Comparison of ENCODE assay signal across 23 cellular contexts in the genomic region with DNA sequence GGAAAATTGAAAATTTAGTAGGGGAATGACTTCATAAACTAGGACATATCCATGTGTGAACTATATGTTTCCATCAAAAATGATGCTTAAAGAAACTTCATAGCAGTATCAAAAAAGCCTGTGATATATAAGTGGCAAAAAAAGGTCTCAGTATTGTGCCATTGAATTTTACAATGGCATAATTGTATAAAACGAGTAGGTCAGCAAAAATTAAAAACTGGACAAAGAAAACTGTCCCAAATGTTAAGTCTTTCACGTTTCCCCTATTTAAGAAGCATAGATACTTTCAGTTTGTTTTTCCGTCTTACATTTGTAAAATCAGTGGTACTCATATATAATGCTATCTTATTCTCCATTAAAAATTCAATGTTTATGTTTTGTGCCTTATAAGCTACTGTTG. TPM values are rescaled to one million over a fixed set of nuclear protein-coding genes. Genes with fewer than 3 reads are reported as not detected.
DNase-seq lines count a peak whose midpoint lies in the region; ATAC-seq, FAIRE-seq and TF ChIP-seq lines count a peak whose summit lies in the region.
"Had no signal": no experiment of that assay in that cellular context is flagged by ENCODE, and none has a peak within 500 bp of the region (broad histone marks: within the 10 kb centered on the region; RNA-seq: fewer than 3 reads in every experiment).

No MANE protein-coding gene starts in this region.

- intact Hi-C loops in IMR-90 (cut with micrococcal nuclease): no loop called here
- intact Hi-C loops in psoas muscle (cut with DNase I): loop anchor here in 1 of 2 donors (1.0 kb wide), 1 partner anchor 36 kb away; no protein-coding TSS in a partner anchor

- no peak for TF ChIP-seq EP300 in A549 (IDR thresholded peaks at IDR 0.05)

- H3K27me3 Mint-ChIP-seq in endodermal cell (ENCODE audit: insufficient read depth): no peaks in the 10 kb centered on the region
- H3K27me3 Mint-ChIP-seq: activated CD4-positive, alpha-beta T cell treated with anti-CD3 and anti-CD28 coated beads, Interleukin-2, amount 10 ng/mL, durations not matched to agents 24 days and 14 days; activated CD8-positive, alpha-beta memory T cell treated with anti-CD3 and anti-CD28 coated beads, Interleukin-2, amount 10 ng/mL, durations not matched to agents 7 days and 5 days; activated naive CD8-positive, alpha-beta T cell; CD4-positive, alpha-beta T cell had no signal

- dilution Hi-C loops in IMR-90 (cut with HindIII; ENCODE audit: low sequenced_read_pairs, unreplicated experiment): no loop called here

- in situ Hi-C loops in IMR-90 (cut with MboI; ENCODE audit: low sequenced_read_pairs): no loop called here

- no peak overlapping the region for H3K23ac ChIP-seq in IMR-90 (ENCODE audit: low read depth, low read length)

- H4K20me1 ChIP-seq in IMR-90 (ENCODE audit: insufficient read depth, low read length): no peaks in the 10 kb centered on the region

- no peak overlapping the region for H2AFZ ChIP-seq in IMR-90 (replicated peaks; ENCODE audit: low read length, poor library complexity)

- no peaks in the 10 kb centered on the region for H3K9me1 ChIP-seq in IMR-90 (ENCODE audit: insufficient read depth, low read length)

- H3K4ac ChIP-seq in IMR-90 (ENCODE audit: low read depth, low read length): no peak overlapping the region

- no TSS peak for BruUV-seq in IMR-90 (replicated peaks; lab: Mats Ljungman, UMichigan)

- H3K4me1 ChIP-seq in A549 (no peaks in the 10 kb centered on the region), IMR-90 (ENCODE audit: control insufficient read depth, insufficient read depth, low read length) (no peaks in the 10 kb centered on the region), endodermal cell (ENCODE audit: control insufficient read depth, insufficient read depth, low read length) (peaks cover 49% of the 10 kb centered on the region), psoas muscle (peaks cover 22% of the 10 kb centered on the region), BE2C (peaks cover 4% of the 10 kb centered on the region; the same call in 1 of the 2 replicates)

- H2AK5ac ChIP-seq in IMR-90 (ENCODE audit: low read depth, low read length): no peak overlapping the region

- H3K4me1 Mint-ChIP-seq in endodermal cell: peaks cover 56% of the 10 kb centered on the region

- H3K4me2 ChIP-seq in A549 (no peak overlapping the region), IMR-90 (ENCODE audit: low read depth, low read length) (no peak overlapping the region)
- H3K4me2 ChIP-seq: SK-N-SH had no signal

- no peaks in the 10 kb centered on the region for H3K79me1 ChIP-seq in IMR-90 (ENCODE audit: low read depth in 1 of 2, low read length in 2 of 2)

- H3K27ac ChIP-seq in A549 (no peak overlapping the region), IMR-90 (ENCODE audit: insufficient read depth, low read length) (no peak overlapping the region), endodermal cell (ENCODE audit: low read depth, low read length) (no peak overlapping the region), psoas muscle (no peak overlapping the region)

- no peak for TF ChIP-seq RAD21 in A549 (conservative IDR thresholded peaks at IDR 0.05 in 1 of 2, IDR thresholded peaks at IDR 0.05 in 1 of 2)
- TF ChIP-seq RAD21 in IMR-90 (IDR thresholded peaks at IDR 0.05; ENCODE audit: low read length): no peak

- H4K91ac ChIP-seq in IMR-90 (ENCODE audit: insufficient read depth, low read depth, low read length): no peak overlapping the region

- CTCF ChIA-PET in A549 (lab: Yijun Ruan, JAX): no interaction called here
- CTCF ChIA-PET in IMR-90 (lab: Yijun Ruan, JAX): no interaction called here

- H3K18ac ChIP-seq in IMR-90 (ENCODE audit: low read depth, low read length): no peak overlapping the region

- H3K27me3 ChIP-seq in IMR-90 (ENCODE audit: control insufficient read depth, insufficient read depth, low read length) (no peaks in the 10 kb centered on the region), endodermal cell (ENCODE audit: control insufficient read depth, insufficient read depth, low read length, poor library complexity, severe bottlenecking) (no peaks in the 10 kb centered on the region), psoas muscle (ENCODE audit: insufficient read depth in 3 of 3, low read length in 2 of 3) (no peaks in the 10 kb centered on the region), BE2C (no peaks in the 10 kb centered on the region)
- H3K27me3 ChIP-seq: upper lobe of left lung had no signal

- no peaks in the 10 kb centered on the region for H3K36me3 ChIP-seq in IMR-90 (ENCODE audit: control insufficient read depth, insufficient read depth, low read length)
- peaks cover 36% of the 10 kb centered on the region for H3K36me3 ChIP-seq in endodermal cell (ENCODE audit: control insufficient read depth, insufficient read depth, low read length)
- peaks cover 0 to 13% of the 10 kb centered on the region in 2 donors for H3K36me3 ChIP-seq in psoas muscle (ENCODE audit: insufficient read depth in 1 of 2, low read depth in 1 of 2)
- H3K36me3 ChIP-seq in BE2C: no peaks in the 10 kb centered on the region
- H3K36me3 ChIP-seq: upper lobe of left lung had no signal

- no peak overlapping the region for H4K5ac ChIP-seq in IMR-90 (ENCODE audit: low read depth, low read length)

- no peak overlapping the region for H3K14ac ChIP-seq in IMR-90 (replicated peaks; ENCODE audit: low read depth, low read length)

- WGBS in A549 (ENCODE audit: missing lambda C conversion rate): 60% methylated on average over 3 of the region's 3 CpGs
- WGBS in IMR-90 (ENCODE audit: extremely low coverage in 2 of 2, insufficient read length in 1 of 2), 2 experiments: no CpG with 5 or more reads among the region's 3 CpGs
- 73 to 78% methylated on average over 1 to 2 of the region's 3 CpGs for WGBS in endodermal cell (ENCODE audit: insufficient coverage in 1 of 2, insufficient read length in 1 of 2), 2 experiments
- 49 to 76% (median 57%) methylated on average over 3 of the region's 3 CpGs for WGBS in psoas muscle, 3 donors

- no peak overlapping the region for H2AK9ac ChIP-seq in IMR-90 (replicated peaks; ENCODE audit: low read depth, low read length, poor library complexity)

- peaks cover 31% of the 10 kb centered on the region for H3K36me3 Mint-ChIP-seq in endodermal cell (ENCODE audit: low read depth)

- H3K9ac ChIP-seq in IMR-90 (ENCODE audit: low read depth, low read length): no peak overlapping the region
- peak overlapping the region; percentile 38 for H3K9ac ChIP-seq in endodermal cell (ENCODE audit: extremely low read depth, low read length, poor library complexity, severe bottlenecking)
- H3K9ac ChIP-seq: SK-N-SH had no signal

- no peak for TF ChIP-seq CTCF in A549 (IDR thresholded peaks at IDR 0.05)
- no peak for TF ChIP-seq CTCF in IMR-90 (conservative IDR thresholded peaks at IDR 0.05; ENCODE audit: low read depth, low read length)
- TF ChIP-seq CTCF in endodermal cell (conservative IDR thresholded peaks at IDR 0.05): no peak
- TF ChIP-seq CTCF in psoas muscle (IDR thresholded peaks at IDR 0.05): no peak
- no peak for TF ChIP-seq CTCF in BE2C (IDR thresholded peaks at IDR 0.05; ENCODE audit: low read depth, low read length)

- FAIRE-seq in A549 (lab: Jason Lieb, UNC): no peak
- FAIRE-seq: colon had no signal

- ATAC-seq in A549: no peak
- ATAC-seq in IMR-90 (ENCODE audit: low read depth): no peak
- no peak for ATAC-seq in psoas muscle
- ATAC-seq: activated CD8-positive, alpha-beta memory T cell treated with anti-CD3 and anti-CD28 coated beads, Interleukin-2, amount 10 ng/mL, durations not matched to agents 7 days and 5 days; left ventricle myocardium superior had no signal

- no peak overlapping the region for H3K4me3 Mint-ChIP-seq in endodermal cell
- H3K4me3 Mint-ChIP-seq: activated CD4-positive, alpha-beta T cell treated with anti-CD3 and anti-CD28 coated beads, Interleukin-2, amount 10 ng/mL, durations not matched to agents 24 days and 14 days; activated CD8-positive, alpha-beta memory T cell treated with anti-CD3 and anti-CD28 coated beads, Interleukin-2, amount 10 ng/mL, durations not matched to agents 7 days and 5 days; activated naive CD8-positive, alpha-beta T cell; CD4-positive, alpha-beta T cell had no signal

- TF ChIP-seq POLR2A in A549 (IDR thresholded peaks at IDR 0.05; ENCODE audit: low read length): no peak
- TF ChIP-seq POLR2A in IMR-90 (IDR thresholded peaks at IDR 0.05; ENCODE audit: low read depth, low read length): no peak

- peak overlapping the region; percentile 80 for H3K27ac Mint-ChIP-seq in endodermal cell
- H3K27ac Mint-ChIP-seq: activated CD4-positive, alpha-beta T cell treated with anti-CD3 and anti-CD28 coated beads, Interleukin-2, amount 10 ng/mL, durations not matched to agents 24 days and 14 days; activated CD8-positive, alpha-beta memory T cell treated with anti-CD3 and anti-CD28 coated beads, Interleukin-2, amount 10 ng/mL, durations not matched to agents 7 days and 5 days; activated naive CD8-positive, alpha-beta T cell; CD4-positive, alpha-beta T cell had no signal

- H3K9me3 ChIP-seq in A549 (no peaks in the 10 kb centered on the region), IMR-90 (ENCODE audit: control insufficient read depth, insufficient read depth, low read length) (no peaks in the 10 kb centered on the region), endodermal cell (ENCODE audit: control insufficient read depth, low read length) (peaks cover 22% of the 10 kb centered on the region), psoas muscle (no peaks in the 10 kb centered on the region), BE2C (no peaks in the 10 kb centered on the region)
- H3K9me3 ChIP-seq: SK-N-SH, upper lobe of left lung had no signal

- DNase-seq in A549 (ENCODE audit: low read depth in 1 of 2, low spot score in 1 of 2) (no peak), IMR-90 (no peak), endodermal cell (no peak), psoas muscle (no peak), BE2C (no peak), mesenteric fat pad (ENCODE audit: low spot score) (no peak), GDM1 (lab: John Stamatoyannopoulos, UW) (no peak), NCI-H82 (lab: John Stamatoyannopoulos, UW) (no peak)
- DNase-seq: activated CD4-positive, alpha-beta T cell treated with anti-CD3 and anti-CD28 coated beads, Interleukin-2, amount 10 ng/mL, durations not matched to agents 24 days and 14 days; activated CD8-positive, alpha-beta memory T cell treated with anti-CD3 and anti-CD28 coated beads, Interleukin-2, amount 10 ng/mL, durations not matched to agents 7 days and 5 days; CD4-positive, alpha-beta T cell; DMS153; GF-D8; head of caudate nucleus; left ventricle myocardium superior; NCI-H1105 treated with DMSO at 0.1 percent for 48 hours; NCI-H2081 treated with DMSO at 0.1 percent for 48 hours; SK-N-SH; stimulated activated CD4-positive, alpha-beta T cell treated with anti-CD3 and anti-CD28 coated beads, Interleukin-4, amount 100 ng/mL, for 24 hours; stimulated activated naive CD4-positive, alpha-beta T cell treated with Interleukin-2 at 50 U/mL for 16 hours; upper lobe of left lung had no signal

- H2BK20ac ChIP-seq in IMR-90 (ENCODE audit: low read depth, low read length): no peak overlapping the region

- POLR2A ChIA-PET in A549 (lab: Yijun Ruan, JAX) (no interaction called here), IMR-90 (lab: Charles Lee; ENCODE audit: unreplicated experiment) (no interaction called here)

- no peak overlapping the region for H3K4me3 ChIP-seq in A549
- no peak overlapping the region for H3K4me3 ChIP-seq in IMR-90 (ENCODE audit: insufficient read depth, low read depth, low read length)
- peak overlapping the region; percentile 75 for H3K4me3 ChIP-seq in endodermal cell (ENCODE audit: low read length)
- H3K4me3 ChIP-seq in psoas muscle: peak overlapping the region; percentile 24
- no peak overlapping the region for H3K4me3 ChIP-seq in BE2C (ENCODE audit: low read depth, low read length)

- H3K56ac ChIP-seq in IMR-90 (ENCODE audit: extremely low read depth, insufficient read depth, low read length): no peak overlapping the region

- no peak overlapping the region for H2BK120ac ChIP-seq in IMR-90 (ENCODE audit: low read depth, low read length)

- no peak overlapping the region for H2BK5ac ChIP-seq in IMR-90 (ENCODE audit: low read depth, low read length, poor library complexity, severe bottlenecking)

- H4K8ac ChIP-seq in IMR-90 (ENCODE audit: low read depth in 2 of 2, low read length in 2 of 2): no peak overlapping the region

- peaks cover 27% of the 10 kb centered on the region for H3K9me3 Mint-ChIP-seq in endodermal cell

- no peak overlapping the region for H2BK15ac ChIP-seq in IMR-90 (ENCODE audit: low read depth, low read length)

RNA-seq across cellular contexts. Expression of a gene that starts 43.2 kb away (rescaled TPM):
- polyA plus RNA-seq in A549 (2011; rRNA removed): 10.3 and 11.1 TPM in 2 replicates
- polyA plus RNA-seq in A549 (2012; cell fraction: cytosol; rRNA removed): 2.5 and 3.9 TPM in 2 replicates
- 2.1 and 2.7 TPM in 2 replicates for polyA plus RNA-seq in A549 (2012; cell fraction: nucleus; rRNA removed)
- polyA plus RNA-seq in A549 (2017; fragmentation: RNase III; extraction: RNeasy Plus Mini Kit Qiagen cat#74134 plus additional on column Dnase treatment): 3.2 to 3.3 TPM (median 3.2 TPM) in 3 replicates
- polyA minus RNA-seq in A549 (2011; rRNA and poly(A)+ RNA removed): 23.4 and 29.1 TPM in 2 replicates
- 1.4 and 1.8 TPM in 2 replicates for total RNA-seq in IMR-90 (2012; rRNA removed)
- polyA plus RNA-seq in IMR-90 (2012; rRNA removed): 0.44 and 0.74 TPM in 2 replicates
- 0.10 and 0.33 TPM in 2 replicates for polyA plus RNA-seq in IMR-90 (2012; cell fraction: cytosol; rRNA removed)
- polyA plus RNA-seq in IMR-90 (2012; cell fraction: nucleus; rRNA removed; ENCODE audit: low replicate concordance): 0.21 and 0.48 TPM in 2 replicates
- 10 to 100 TPM; 39.2 to 39.4 TPM for total RNA-seq in endodermal cell
- 14.3 TPM for polyA plus RNA-seq in endodermal cell (2013, experiment 1 of 2)
- polyA plus RNA-seq in endodermal cell (2013, experiment 2 of 2): 15.8 TPM
- 10 to 100 TPM; 10.3 to 21.6 (median 13.7) TPM for total RNA-seq in psoas muscle
- polyA plus RNA-seq in psoas muscle: 1 to 10 TPM; 2.7 to 3.7 (median 3.3) TPM
- 5.7 TPM for polyA plus RNA-seq in BE2C (2012; ENCODE audit: insufficient read depth, insufficient read length, low read depth)
- total RNA-seq in mesenteric fat pad: 9.6 TPM

Comparison
In these comparisons a context has a peak if more than half of its experiments do, and no peak if none do; other contexts are left out.
1. H3K4me3 ChIP-seq: peak in endodermal cell (single experiment) and psoas muscle (single experiment); none in A549 (single experiment), IMR-90 (single experiment) and BE2C (single experiment).